1 cellular context compared by ENCODE assay signal in the genomic region with DNA sequence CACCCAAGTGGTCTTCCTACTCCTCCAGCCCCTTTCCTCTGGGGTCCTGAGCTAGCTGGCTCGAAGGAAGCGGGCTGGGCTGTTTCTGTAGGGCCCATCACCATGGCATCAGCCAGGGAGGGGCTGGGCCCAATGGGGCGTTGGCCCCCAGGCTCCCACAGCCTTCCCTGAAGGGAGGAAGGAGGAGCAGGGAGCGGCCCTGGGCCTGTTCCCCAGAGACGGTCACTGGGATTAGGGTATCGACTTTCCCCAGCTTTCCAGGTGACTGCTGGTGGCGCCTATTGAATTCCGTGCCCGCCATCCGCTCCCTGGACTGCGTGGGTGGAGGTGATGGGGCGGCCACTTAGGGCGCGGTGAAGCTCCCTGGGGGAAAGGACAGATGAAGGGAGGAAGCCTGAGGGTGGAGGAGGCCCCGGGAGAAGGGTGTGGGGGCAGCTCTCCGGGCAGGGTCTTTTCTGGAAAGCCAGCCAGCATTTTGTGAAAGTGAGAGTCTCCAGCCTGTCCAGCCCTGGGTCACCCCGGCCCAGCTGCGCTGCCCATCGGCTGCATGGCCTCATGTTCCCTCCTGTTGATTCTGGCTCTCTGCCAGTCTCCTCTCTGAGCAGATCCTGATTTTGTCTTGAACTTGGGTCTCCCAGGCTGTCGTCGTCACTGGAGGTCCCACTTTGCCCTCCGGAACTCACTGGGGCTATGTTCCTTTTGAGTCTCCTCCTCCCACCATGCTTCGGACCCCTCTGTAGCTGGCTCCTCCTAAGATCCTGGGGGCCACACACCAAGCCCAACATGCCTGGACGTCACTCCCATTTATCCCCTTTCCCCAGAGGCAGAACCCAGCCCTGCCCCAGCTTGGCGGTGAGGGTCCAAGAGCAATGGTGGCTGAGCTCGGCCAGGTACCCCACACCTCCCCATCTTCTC.
TF ChIP-seq lines count a peak whose summit lies in the region.

No MANE protein-coding gene starts in this region.

TF ChIP-seq in HepG2, 621 proteins besides CTCF, POLR2A, EP300 and RAD21 (continued from another document and continues in another):
- TF ChIP-seq, protein P1, sequence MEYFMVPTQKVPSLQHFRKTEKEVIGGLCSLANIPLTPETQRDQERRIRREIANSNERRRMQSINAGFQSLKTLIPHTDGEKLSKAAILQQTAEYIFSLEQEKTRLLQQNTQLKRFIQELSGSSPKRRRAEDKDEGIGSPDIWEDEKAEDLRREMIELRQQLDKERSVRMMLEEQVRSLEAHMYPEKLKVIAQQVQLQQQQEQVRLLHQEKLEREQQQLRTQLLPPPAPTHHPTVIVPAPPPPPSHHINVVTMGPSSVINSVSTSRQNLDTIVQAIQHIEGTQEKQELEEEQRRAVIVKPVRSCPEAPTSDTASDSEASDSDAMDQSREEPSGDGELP (IDR thresholded peaks at IDR 0.05; ENCODE audit: borderline replicate concordance, low read depth) = peak; percentile 51; the same call in 1 of the 2 replicates
- no peak for TF ChIP-seq CHD4 (IDR thresholded peaks at IDR 0.05; ENCODE audit: borderline replicate concordance, low read length)
- TF ChIP-seq, protein P2, sequence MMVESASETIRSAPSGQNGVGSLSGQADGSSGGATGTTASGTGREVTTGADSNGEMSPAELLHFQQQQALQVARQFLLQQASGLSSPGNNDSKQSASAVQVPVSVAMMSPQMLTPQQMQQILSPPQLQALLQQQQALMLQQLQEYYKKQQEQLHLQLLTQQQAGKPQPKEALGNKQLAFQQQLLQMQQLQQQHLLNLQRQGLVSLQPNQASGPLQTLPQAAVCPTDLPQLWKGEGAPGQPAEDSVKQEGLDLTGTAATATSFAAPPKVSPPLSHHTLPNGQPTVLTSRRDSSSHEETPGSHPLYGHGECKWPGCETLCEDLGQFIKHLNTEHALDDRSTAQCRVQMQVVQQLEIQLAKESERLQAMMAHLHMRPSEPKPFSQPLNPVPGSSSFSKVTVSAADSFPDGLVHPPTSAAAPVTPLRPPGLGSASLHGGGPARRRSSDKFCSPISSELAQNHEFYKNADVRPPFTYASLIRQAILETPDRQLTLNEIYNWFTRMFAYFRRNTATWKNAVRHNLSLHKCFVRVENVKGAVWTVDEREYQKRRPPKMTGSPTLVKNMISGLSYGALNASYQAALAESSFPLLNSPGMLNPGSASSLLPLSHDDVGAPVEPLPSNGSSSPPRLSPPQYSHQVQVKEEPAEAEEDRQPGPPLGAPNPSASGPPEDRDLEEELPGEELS (CRISPR knock-in tag; IDR thresholded peaks at IDR 0.05) = no peak
- peak; percentile 14; the same call in 1 of the 2 replicates for TF ChIP-seq ZFP91 (CRISPR knock-in tag; IDR thresholded peaks at IDR 0.05; ENCODE audit: borderline replicate concordance)
- TF ChIP-seq SALL1 (CRISPR knock-in tag; IDR thresholded peaks at IDR 0.05) = peak; percentile 40; the same call in 1 of the 2 replicates
- TF ChIP-seq CREBL2 (CRISPR knock-in tag; IDR thresholded peaks at IDR 0.05; ENCODE audit: borderline replicate concordance) = no peak
- 0 out of 2 replicates have a peak, but pooled peaks have one; percentile 24 for TF ChIP-seq ZNF331 (CRISPR knock-in tag; IDR thresholded peaks at IDR 0.05)
- TF ChIP-seq, protein P3, sequence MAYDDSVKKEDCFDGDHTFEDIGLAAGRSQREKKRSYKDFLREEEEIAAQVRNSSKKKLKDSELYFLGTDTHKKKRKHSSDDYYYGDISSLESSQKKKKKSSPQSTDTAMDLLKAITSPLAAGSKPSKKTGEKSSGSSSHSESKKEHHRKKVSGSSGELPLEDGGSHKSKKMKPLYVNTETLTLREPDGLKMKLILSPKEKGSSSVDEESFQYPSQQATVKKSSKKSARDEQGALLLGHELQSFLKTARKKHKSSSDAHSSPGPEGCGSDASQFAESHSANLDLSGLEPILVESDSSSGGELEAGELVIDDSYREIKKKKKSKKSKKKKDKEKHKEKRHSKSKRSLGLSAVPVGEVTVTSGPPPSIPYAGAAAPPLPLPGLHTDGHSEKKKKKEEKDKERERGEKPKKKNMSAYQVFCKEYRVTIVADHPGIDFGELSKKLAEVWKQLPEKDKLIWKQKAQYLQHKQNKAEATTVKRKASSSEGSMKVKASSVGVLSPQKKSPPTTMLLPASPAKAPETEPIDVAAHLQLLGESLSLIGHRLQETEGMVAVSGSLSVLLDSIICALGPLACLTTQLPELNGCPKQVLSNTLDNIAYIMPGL (CRISPR knock-in tag; IDR thresholded peaks at IDR 0.05; ENCODE audit: borderline replicate concordance in 1 of 2, low read depth in 1 of 2) = no peak
- peak; percentile 16 for TF ChIP-seq HNRNPLL (IDR thresholded peaks at IDR 0.05; ENCODE audit: low read depth, low read length, poor library complexity, severe bottlenecking)
- TF ChIP-seq, protein P4, sequence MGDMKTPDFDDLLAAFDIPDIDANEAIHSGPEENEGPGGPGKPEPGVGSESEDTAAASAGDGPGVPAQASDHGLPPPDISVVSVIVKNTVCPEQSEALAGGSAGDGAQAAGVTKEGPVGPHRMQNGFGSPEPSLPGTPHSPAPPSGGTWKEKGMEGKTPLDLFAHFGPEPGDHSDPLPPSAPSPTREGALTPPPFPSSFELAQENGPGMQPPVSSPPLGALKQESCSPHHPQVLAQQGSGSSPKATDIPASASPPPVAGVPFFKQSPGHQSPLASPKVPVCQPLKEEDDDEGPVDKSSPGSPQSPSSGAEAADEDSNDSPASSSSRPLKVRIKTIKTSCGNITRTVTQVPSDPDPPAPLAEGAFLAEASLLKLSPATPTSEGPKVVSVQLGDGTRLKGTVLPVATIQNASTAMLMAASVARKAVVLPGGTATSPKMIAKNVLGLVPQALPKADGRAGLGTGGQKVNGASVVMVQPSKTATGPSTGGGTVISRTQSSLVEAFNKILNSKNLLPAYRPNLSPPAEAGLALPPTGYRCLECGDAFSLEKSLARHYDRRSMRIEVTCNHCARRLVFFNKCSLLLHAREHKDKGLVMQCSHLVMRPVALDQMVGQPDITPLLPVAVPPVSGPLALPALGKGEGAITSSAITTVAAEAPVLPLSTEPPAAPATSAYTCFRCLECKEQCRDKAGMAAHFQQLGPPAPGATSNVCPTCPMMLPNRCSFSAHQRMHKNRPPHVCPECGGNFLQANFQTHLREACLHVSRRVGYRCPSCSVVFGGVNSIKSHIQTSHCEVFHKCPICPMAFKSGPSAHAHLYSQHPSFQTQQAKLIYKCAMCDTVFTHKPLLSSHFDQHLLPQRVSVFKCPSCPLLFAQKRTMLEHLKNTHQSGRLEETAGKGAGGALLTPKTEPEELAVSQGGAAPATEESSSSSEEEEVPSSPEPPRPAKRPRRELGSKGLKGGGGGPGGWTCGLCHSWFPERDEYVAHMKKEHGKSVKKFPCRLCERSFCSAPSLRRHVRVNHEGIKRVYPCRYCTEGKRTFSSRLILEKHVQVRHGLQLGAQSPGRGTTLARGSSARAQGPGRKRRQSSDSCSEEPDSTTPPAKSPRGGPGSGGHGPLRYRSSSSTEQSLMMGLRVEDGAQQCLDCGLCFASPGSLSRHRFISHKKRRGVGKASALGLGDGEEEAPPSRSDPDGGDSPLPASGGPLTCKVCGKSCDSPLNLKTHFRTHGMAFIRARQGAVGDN (CRISPR knock-in tag; IDR thresholded peaks at IDR 0.05) = peak; percentile 70
- TF ChIP-seq RBFOX2 (IDR thresholded peaks at IDR 0.05; ENCODE audit: low read depth, low read length) = 0 out of 2 replicates have a peak, but pooled peaks have one; percentile 29
- no peak for TF ChIP-seq TOE1 (CRISPR knock-in tag; IDR thresholded peaks at IDR 0.05)
- TF ChIP-seq, protein P5, sequence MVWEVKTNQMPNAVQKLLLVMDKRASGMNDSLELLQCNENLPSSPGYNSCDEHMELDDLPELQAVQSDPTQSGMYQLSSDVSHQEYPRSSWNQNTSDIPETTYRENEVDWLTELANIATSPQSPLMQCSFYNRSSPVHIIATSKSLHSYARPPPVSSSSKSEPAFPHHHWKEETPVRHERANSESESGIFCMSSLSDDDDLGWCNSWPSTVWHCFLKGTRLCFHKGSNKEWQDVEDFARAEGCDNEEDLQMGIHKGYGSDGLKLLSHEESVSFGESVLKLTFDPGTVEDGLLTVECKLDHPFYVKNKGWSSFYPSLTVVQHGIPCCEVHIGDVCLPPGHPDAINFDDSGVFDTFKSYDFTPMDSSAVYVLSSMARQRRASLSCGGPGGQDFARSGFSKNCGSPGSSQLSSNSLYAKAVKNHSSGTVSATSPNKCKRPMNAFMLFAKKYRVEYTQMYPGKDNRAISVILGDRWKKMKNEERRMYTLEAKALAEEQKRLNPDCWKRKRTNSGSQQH (CRISPR knock-in tag; IDR thresholded peaks at IDR 0.05; ENCODE audit: low read depth) = no peak
- TF ChIP-seq RCOR2 (CRISPR knock-in tag; IDR thresholded peaks at IDR 0.05) = no peak
- 0 out of 2 replicates have a peak, but pooled peaks have one; percentile 19 for TF ChIP-seq RARA (CRISPR knock-in tag; IDR thresholded peaks at IDR 0.05)
- TF ChIP-seq E2F2 (CRISPR knock-in tag; IDR thresholded peaks at IDR 0.05; ENCODE audit: borderline replicate concordance) = no peak
- TF ChIP-seq ZNF678 (CRISPR knock-in tag; IDR thresholded peaks at IDR 0.05) = no peak
- TF ChIP-seq ZNF17 (CRISPR knock-in tag; IDR thresholded peaks at IDR 0.05) = no peak
- no peak for TF ChIP-seq CSRNP2 (CRISPR knock-in tag; conservative IDR thresholded peaks at IDR 0.05; ENCODE audit: low read depth)
- TF ChIP-seq YY1 (IDR thresholded peaks at IDR 0.05; ENCODE audit: insufficient read depth, insufficient replicate concordance, low read depth, low read length) = no peak
- peak; percentile 61; the same call in 1 of the 2 replicates for TF ChIP-seq HOXA3 (CRISPR knock-in tag; IDR thresholded peaks at IDR 0.05)
- no peak for TF ChIP-seq GTF2F1 (IDR thresholded peaks at IDR 0.05; ENCODE audit: low read length)
- peak; percentile 26; the same call in 1 of the 2 replicates for TF ChIP-seq EED (CRISPR knock-in tag; IDR thresholded peaks at IDR 0.05)
- TF ChIP-seq, protein P6, sequence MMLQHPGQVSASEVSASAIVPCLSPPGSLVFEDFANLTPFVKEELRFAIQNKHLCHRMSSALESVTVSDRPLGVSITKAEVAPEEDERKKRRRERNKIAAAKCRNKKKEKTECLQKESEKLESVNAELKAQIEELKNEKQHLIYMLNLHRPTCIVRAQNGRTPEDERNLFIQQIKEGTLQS (CRISPR knock-in tag; IDR thresholded peaks at IDR 0.05) = no peak
- TF ChIP-seq IKZF1 (IDR thresholded peaks at IDR 0.05) = no peak
- no peak for TF ChIP-seq CCAR2 (optimal IDR thresholded peaks at IDR 0.05; ENCODE audit: low read depth, low read length)
- TF ChIP-seq ZNF280B (CRISPR knock-in tag; IDR thresholded peaks at IDR 0.05; ENCODE audit: borderline replicate concordance) = peak; percentile 32; the same call in 1 of the 2 replicates
- TF ChIP-seq FOXA1 (IDR thresholded peaks at IDR 0.05) = no peak
- peak; percentile 80 for TF ChIP-seq FOXA1 (CRISPR knock-in tag; IDR thresholded peaks at IDR 0.05)
- no peak for TF ChIP-seq ZNF850 (CRISPR knock-in tag; conservative IDR thresholded peaks at IDR 0.05)
- no peak for TF ChIP-seq ADNP (CRISPR knock-in tag; IDR thresholded peaks at IDR 0.05)
- TF ChIP-seq, protein P7, sequence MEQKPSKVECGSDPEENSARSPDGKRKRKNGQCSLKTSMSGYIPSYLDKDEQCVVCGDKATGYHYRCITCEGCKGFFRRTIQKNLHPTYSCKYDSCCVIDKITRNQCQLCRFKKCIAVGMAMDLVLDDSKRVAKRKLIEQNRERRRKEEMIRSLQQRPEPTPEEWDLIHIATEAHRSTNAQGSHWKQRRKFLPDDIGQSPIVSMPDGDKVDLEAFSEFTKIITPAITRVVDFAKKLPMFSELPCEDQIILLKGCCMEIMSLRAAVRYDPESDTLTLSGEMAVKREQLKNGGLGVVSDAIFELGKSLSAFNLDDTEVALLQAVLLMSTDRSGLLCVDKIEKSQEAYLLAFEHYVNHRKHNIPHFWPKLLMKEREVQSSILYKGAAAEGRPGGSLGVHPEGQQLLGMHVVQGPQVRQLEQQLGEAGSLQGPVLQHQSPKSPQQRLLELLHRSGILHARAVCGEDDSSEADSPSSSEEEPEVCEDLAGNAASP (CRISPR knock-in tag; IDR thresholded peaks at IDR 0.05; ENCODE audit: borderline replicate concordance) = peak; percentile 74; the same call in 1 of the 2 replicates
